In the genomic region with DNA sequence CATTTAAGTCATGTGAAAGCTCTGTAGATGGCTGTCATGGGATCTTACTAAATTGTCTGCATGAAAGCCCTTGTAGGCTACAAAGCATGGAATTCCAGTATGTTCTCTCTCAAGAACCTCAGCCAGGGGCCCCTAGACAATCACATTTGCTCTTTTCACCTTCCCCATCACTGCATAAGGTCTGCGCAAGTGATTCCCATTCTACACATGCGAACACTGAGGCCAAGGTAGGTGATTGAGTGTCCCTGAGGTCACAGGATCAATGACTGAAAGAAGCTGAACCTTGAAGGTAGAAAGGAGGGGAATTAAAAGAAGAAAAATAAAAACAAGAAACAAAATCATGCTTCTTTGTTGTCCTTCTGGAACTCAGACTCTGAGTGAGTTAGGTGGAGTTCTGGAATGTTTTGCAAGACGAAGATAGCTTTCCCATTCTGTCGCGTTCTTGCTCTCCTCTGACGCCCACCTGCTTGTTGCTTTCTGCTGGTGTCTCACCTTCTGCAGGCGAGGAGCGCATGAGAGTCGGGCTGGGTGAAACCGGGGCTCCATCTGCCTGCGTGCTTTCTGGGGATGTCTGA, we compare ENCODE assay signal across 10 cellular contexts.
DNase-seq lines count a peak whose midpoint lies in the region; ATAC-seq and TF ChIP-seq lines count a peak whose summit lies in the region.
"Had no signal": no experiment of that assay in that cellular context is flagged by ENCODE, and none has a peak within 500 bp of the region (broad histone marks: within the 10 kb centered on the region; RNA-seq: fewer than 3 reads in every experiment).

No MANE protein-coding gene starts in this region.

- H3K4me1 ChIP-seq in HCT116 (ENCODE audit: control insufficient read depth in 1 of 2, insufficient read depth in 2 of 2, low read length in 2 of 2): peaks cover 26 to 27% of the 10 kb centered on the region in 2 experiments
- no peaks in the 10 kb centered on the region for H3K4me1 ChIP-seq in mesendoderm (ENCODE audit: control insufficient read depth, low read depth, low read length)
- H3K4me1 ChIP-seq in BE2C: no peaks in the 10 kb centered on the region

- H3K18ac ChIP-seq in mesendoderm (ENCODE audit: low read length): no peak overlapping the region

- RAD21 ChIA-PET in HCT116 (lab: Charles Lee; ENCODE audit: low non-redundant PET in 1 of 2, low total read pairs in 2 of 2, uncharacterized antibody in 2 of 2, unreplicated experiment in 2 of 2): no interaction called here

- POLR2A ChIA-PET in HCT116 (lab: Charles Lee): no interaction called here

- H2BK120ac ChIP-seq in mesendoderm (ENCODE audit: low read depth, low read length): no peak overlapping the region

- intact Hi-C loops in HCT116 (cut with micrococcal nuclease): no loop called here

- no peaks in the 10 kb centered on the region for H3K79me1 ChIP-seq in mesendoderm (ENCODE audit: low read length)

- H3K9me3 ChIP-seq in HCT116 (ENCODE audit: control insufficient read depth in 1 of 2, insufficient read depth in 1 of 2, low read depth in 1 of 2, low read length in 2 of 2): no peaks in the 10 kb centered on the region
- H3K9me3 ChIP-seq in BE2C: no peaks in the 10 kb centered on the region; the same call in 1 of the 2 replicates

- no peak overlapping the region for H3K23ac ChIP-seq in mesendoderm (ENCODE audit: low read length)

- BruUV-seq in HCT116 (replicated peaks; lab: Mats Ljungman, UMichigan): no TSS peak

- H3K4me2 ChIP-seq in HCT116 (ENCODE audit: low read length) (peak overlapping the region; percentile 26; the same call in 1 of the 2 replicates), mesendoderm (ENCODE audit: low read length) (no peak overlapping the region)

- no peak overlapping the region for H4K8ac ChIP-seq in mesendoderm (ENCODE audit: low read depth, low read length)

- CTCF ChIA-PET in HCT116 (lab: Charles Lee): no interaction called here

- no peak for TF ChIP-seq RAD21 in HCT116 (IDR thresholded peaks at IDR 0.05; ENCODE audit: low read depth)

- no peak overlapping the region for H2AFZ ChIP-seq in HCT116 (ENCODE audit: low read depth, low read length, poor library complexity, severe bottlenecking)

- H3K27ac ChIP-seq in HCT116 (ENCODE audit: low read depth, low read length): no peak overlapping the region
- no peak overlapping the region for H3K27ac ChIP-seq in mesendoderm (ENCODE audit: low read depth, low read length)

- DNase-seq in HCT116 (ENCODE audit: low read depth, low spot score): no peak
- DNase-seq in cardiac fibroblast (ENCODE audit: low read depth in 2 of 2): no peak
- DNase-seq in medulla oblongata (ENCODE audit: extremely low spot score): peak; percentile 2
- DNase-seq in superior temporal gyrus (ENCODE audit: extremely low spot score): peak; percentile 24
- DNase-seq in mesendoderm: no peak
- DNase-seq in BE2C: no peak
- no peak for DNase-seq in kidney tubule cell (ENCODE audit: low spot score)
- DNase-seq: activated CD4-positive, CD25-positive, alpha-beta regulatory T cell; effector memory CD4-positive, alpha-beta T cell had no signal

- no peaks in the 10 kb centered on the region for H3K79me2 ChIP-seq in HCT116 (ENCODE audit: insufficient read depth, low read length)
- no peaks in the 10 kb centered on the region for H3K79me2 ChIP-seq in mesendoderm (ENCODE audit: control insufficient read depth, insufficient read depth, low read length)

- no peak overlapping the region for H4K5ac ChIP-seq in mesendoderm (ENCODE audit: low read length)

- H3K4ac ChIP-seq in mesendoderm (ENCODE audit: low read depth, low read length): no peak overlapping the region

- H3K27me3 ChIP-seq in HCT116 (ENCODE audit: insufficient read depth, low read length): no peaks in the 10 kb centered on the region; the same call in 1 of the 2 replicates
- no peaks in the 10 kb centered on the region for H3K27me3 ChIP-seq in mesendoderm (ENCODE audit: insufficient read depth, low read length, poor library complexity)
- H3K27me3 ChIP-seq in BE2C: no peaks in the 10 kb centered on the region

- no peak overlapping the region for H3K4me3 ChIP-seq in HCT116 (replicated peaks in 1 of 2; ENCODE audit: low read depth in 1 of 2, low read length in 2 of 2)
- peak overlapping the region; percentile 9 to 14 for H3K4me3 ChIP-seq in cardiac fibroblast (replicated peaks in 1 of 2; ENCODE audit: low read depth in 2 of 2, low read length in 2 of 2)
- no peak overlapping the region for H3K4me3 ChIP-seq in mesendoderm (ENCODE audit: low read length)
- no peak overlapping the region for H3K4me3 ChIP-seq in BE2C (ENCODE audit: low read depth, low read length)

- ATAC-seq in HCT116 (no peak), GM18867 (IDR thresholded peaks at IDR 0.05; ENCODE audit: unreplicated experiment) (no peak)

- no peak overlapping the region for H2BK15ac ChIP-seq in mesendoderm (replicated peaks; ENCODE audit: low read depth)

- TF ChIP-seq POLR2A in HCT116 (IDR thresholded peaks at IDR 0.05; ENCODE audit: borderline replicate concordance, extremely low read depth, insufficient read depth, insufficient read length): no peak

- WGBS in mesendoderm (ENCODE audit: extremely low coverage, insufficient coverage, low lambda C conversion rate): no CpG with 5 or more reads among the region's 11 CpGs

- H2AK5ac ChIP-seq in mesendoderm (ENCODE audit: low read length): no peak overlapping the region

- no peak overlapping the region for H2BK5ac ChIP-seq in mesendoderm (ENCODE audit: low read length)

- H3K9me2 ChIP-seq in HCT116 (ENCODE audit: insufficient read depth): no peaks in the 10 kb centered on the region

- H3K9ac ChIP-seq in HCT116 (ENCODE audit: low read length): no peak overlapping the region
- H3K9ac ChIP-seq in mesendoderm (ENCODE audit: low read length): no peak overlapping the region

- no peaks in the 10 kb centered on the region for H4K20me1 ChIP-seq in HCT116 (ENCODE audit: insufficient read depth)

- no peaks in the 10 kb centered on the region for H3K36me3 ChIP-seq in HCT116 (ENCODE audit: control insufficient read depth in 1 of 2, insufficient read depth in 2 of 2, low read length in 2 of 2)
- H3K36me3 ChIP-seq in mesendoderm (ENCODE audit: control insufficient read depth, insufficient read depth, low read length): no peaks in the 10 kb centered on the region
- no peaks in the 10 kb centered on the region for H3K36me3 ChIP-seq in BE2C

- TF ChIP-seq CTCF in HCT116 (IDR thresholded peaks at IDR 0.05 in 2 of 3, conservative IDR thresholded peaks at IDR 0.05 in 1 of 3; ENCODE audit: borderline replicate concordance in 1 of 3, insufficient read depth in 1 of 3, low read depth in 2 of 3, low read length in 2 of 3): no peak
- no peak for TF ChIP-seq CTCF in cardiac fibroblast (IDR thresholded peaks at IDR 0.05; ENCODE audit: low read depth, low read length)
- TF ChIP-seq CTCF in BE2C (IDR thresholded peaks at IDR 0.05; ENCODE audit: low read depth, low read length): no peak

- no peak overlapping the region for H3K56ac ChIP-seq in mesendoderm (ENCODE audit: low read length)

TF ChIP-seq in HCT116, 20 proteins besides CTCF, POLR2A, EP300 and RAD21:
- TF ChIP-seq, protein P1, sequence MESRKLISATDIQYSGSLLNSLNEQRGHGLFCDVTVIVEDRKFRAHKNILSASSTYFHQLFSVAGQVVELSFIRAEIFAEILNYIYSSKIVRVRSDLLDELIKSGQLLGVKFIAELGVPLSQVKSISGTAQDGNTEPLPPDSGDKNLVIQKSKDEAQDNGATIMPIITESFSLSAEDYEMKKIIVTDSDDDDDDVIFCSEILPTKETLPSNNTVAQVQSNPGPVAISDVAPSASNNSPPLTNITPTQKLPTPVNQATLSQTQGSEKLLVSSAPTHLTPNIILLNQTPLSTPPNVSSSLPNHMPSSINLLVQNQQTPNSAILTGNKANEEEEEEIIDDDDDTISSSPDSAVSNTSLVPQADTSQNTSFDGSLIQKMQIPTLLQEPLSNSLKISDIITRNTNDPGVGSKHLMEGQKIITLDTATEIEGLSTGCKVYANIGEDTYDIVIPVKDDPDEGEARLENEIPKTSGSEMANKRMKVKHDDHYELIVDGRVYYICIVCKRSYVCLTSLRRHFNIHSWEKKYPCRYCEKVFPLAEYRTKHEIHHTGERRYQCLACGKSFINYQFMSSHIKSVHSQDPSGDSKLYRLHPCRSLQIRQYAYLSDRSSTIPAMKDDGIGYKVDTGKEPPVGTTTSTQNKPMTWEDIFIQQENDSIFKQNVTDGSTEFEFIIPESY (IDR thresholded peaks at IDR 0.05; ENCODE audit: extremely low read depth, insufficient replicate concordance, low read length): no peak
- no peak for TF ChIP-seq POLR2AphosphoS5 (IDR thresholded peaks at IDR 0.05; ENCODE audit: low read depth, low read length)
- TF ChIP-seq SP1 (IDR thresholded peaks at IDR 0.05; ENCODE audit: low read depth): no peak
- no peak for TF ChIP-seq ZFX (IDR thresholded peaks at IDR 0.05)
- TF ChIP-seq SRF (IDR thresholded peaks at IDR 0.05; ENCODE audit: low read depth): no peak
- no peak for TF ChIP-seq FOSL1 (IDR thresholded peaks at IDR 0.05; ENCODE audit: low read depth)
- TF ChIP-seq CEBPB (IDR thresholded peaks at IDR 0.05; ENCODE audit: low read depth): no peak
- no peak for TF ChIP-seq CBX3 (IDR thresholded peaks at IDR 0.05; ENCODE audit: low read depth)
- TF ChIP-seq SIN3A (IDR thresholded peaks at IDR 0.05; ENCODE audit: low read depth): no peak

Comparison
In these comparisons a context has a peak if more than half of its experiments do, and no peak if none do; other contexts are left out.
1. DNase-seq: peak in medulla oblongata (single experiment) and superior temporal gyrus (single experiment); none in HCT116 (single experiment), cardiac fibroblast (0 of 2), mesendoderm (single experiment), BE2C (single experiment) and kidney tubule cell (single experiment).
2. H3K4me3 ChIP-seq: peak in cardiac fibroblast (2 of 2); none in HCT116 (0 of 2), mesendoderm (single experiment) and BE2C (single experiment).